ENCODE assay signal across 1 cellular context in the genomic region with DNA sequence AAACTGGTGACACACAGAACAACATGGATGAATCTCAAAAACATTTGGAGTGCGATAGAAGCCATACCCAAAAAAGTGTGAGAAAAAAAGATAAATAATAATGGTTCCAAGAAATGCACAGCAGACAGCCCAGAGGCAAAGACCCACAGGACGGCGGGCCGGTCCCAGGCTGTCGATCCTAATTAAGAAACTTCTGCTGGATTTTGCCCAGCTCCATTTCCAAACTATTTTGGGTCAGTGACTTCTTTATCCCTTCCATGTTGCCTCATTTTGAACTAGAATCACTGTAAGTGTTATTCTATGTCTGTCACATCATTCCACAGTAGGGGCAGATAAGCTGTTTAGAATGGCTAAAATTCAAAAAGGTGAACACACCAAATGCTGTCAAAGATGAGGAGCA.
TF ChIP-seq lines count a peak whose summit lies in the region.

No MANE protein-coding gene starts in this region.

TF ChIP-seq in IMR-90, 13 proteins besides CTCF, POLR2A, EP300 and RAD21 (continued from another document):
- no peak for TF ChIP-seq CEBPB (IDR thresholded peaks at IDR 0.05; ENCODE audit: low read depth, low read length)
